In genomic region chr2:2587364-2587763, GRCh38 we compare ENCODE assay signal across 20 cellular contexts.
"Had no signal": no experiment of that assay in that cellular context is flagged by ENCODE, and none has a peak within 500 bp of the region (broad histone marks: within the 10 kb centered on the region; RNA-seq: fewer than 3 reads in every experiment).

No MANE protein-coding gene starts in this region.

- H3K36me3 ChIP-seq: heart right ventricle, pancreas, thyroid gland, upper lobe of right lung had no signal

- H3K4me1 ChIP-seq: heart right ventricle, pancreas, psoas muscle, upper lobe of right lung had no signal

- H3K27ac ChIP-seq: heart right ventricle, pancreas, psoas muscle, thyroid gland, upper lobe of right lung had no signal

- DNase-seq: activated B cell treated with CpG ODN at 0.5 μM for 24 hours; activated CD4-positive, alpha-beta memory T cell treated with anti-CD3 and anti-CD28 coated beads for 36 hours; activated CD4-positive, alpha-beta T cell treated with anti-CD3 and anti-CD28 coated beads for 36 hours; activated naive CD4-positive, alpha-beta T cell treated with Interleukin-2 at 50 U/mL for 16 hours; activated naive CD8-positive, alpha-beta T cell treated with anti-CD3 and anti-CD28 coated beads, Interleukin-2, amount 10 ng/mL, durations not matched to agents 7 days and 5 days; activated T-cell treated with anti-CD3 and anti-CD28 coated beads, Interleukin-2, amount 50 U/mL, for 48 hours; amygdala; cerebellar nuclear complex; cortex of kidney; foreskin fibroblast; heart right ventricle; left cardiac atrium; pancreas; psoas muscle; right cardiac atrium; stimulated activated CD4-positive, alpha-beta T cell treated with anti-CD3 and anti-CD28 coated beads, Interleukin-4, amount 100 ng/mL, for 4 hours; substantia nigra; T-helper 9 cell; thyroid gland; upper lobe of right lung had no signal

- H3K4me3 ChIP-seq: heart right ventricle, pancreas, psoas muscle, thyroid gland, upper lobe of right lung had no signal

- H3K27me3 ChIP-seq: pancreas, thyroid gland, upper lobe of right lung had no signal
